ENCODE assay signal across 16 cellular contexts in genomic region chr16:3934491-3935185, GRCh38. TPM values are rescaled to one million over a fixed set of nuclear protein-coding genes. Genes with fewer than 3 reads are reported as not detected.
A peak's percentile ranks its signal among the peaks of the same experiment; 100 is the strongest.
DNase-seq lines count a peak whose midpoint lies in the region; ATAC-seq and TF ChIP-seq lines count a peak whose summit lies in the region.
"Had no signal": no experiment of that assay in that cellular context is flagged by ENCODE, and none has a peak within 500 bp of the region (broad histone marks: within the 10 kb centered on the region; RNA-seq: fewer than 3 reads in every experiment).

No MANE protein-coding gene starts in this region.

- peak overlapping the region; percentile 3 for H2AFZ ChIP-seq in neural progenitor cell (replicated peaks)

- H3K4me3 ChIP-seq in SK-N-MC (no peak overlapping the region), neural progenitor cell (no peak overlapping the region), lower leg skin (ENCODE audit: low read depth, poor library complexity, severe bottlenecking) (no peak overlapping the region)

- no peaks in the 10 kb centered on the region for H3K4me1 ChIP-seq in neural progenitor cell

- H3K4me1 Mint-ChIP-seq in neural progenitor cell = peaks cover 3% of the 10 kb centered on the region

- no peaks in the 10 kb centered on the region for H3K79me2 ChIP-seq in neural progenitor cell (ENCODE audit: low read depth)

- no peak for ATAC-seq in Right ventricle myocardium inferior
- ATAC-seq in GM21515 (IDR thresholded peaks at IDR 0.05; ENCODE audit: unreplicated experiment) = no peak

- WGBS in lower leg skin, 2 donors = 81 to 86% methylated on average over 13 of the region's 13 CpGs

- intact Hi-C loops in lower leg skin (cut with DNase I; ENCODE audit: low total_unique reads) = no loop called here
- intact Hi-C loops in Right ventricle myocardium inferior (cut with DNase I) = no loop called here

- no peak for TF ChIP-seq POLR2A in lower leg skin (IDR thresholded peaks at IDR 0.05)

- no peaks in the 10 kb centered on the region for H3F3A ChIP-seq in neural progenitor cell (ENCODE audit: low read depth)

- H3K9me3 Mint-ChIP-seq in neural progenitor cell = no peaks in the 10 kb centered on the region
- H3K9me3 Mint-ChIP-seq: IgD-negative memory B cell had no signal

- no peaks in the 10 kb centered on the region for H4K20me1 ChIP-seq in neural progenitor cell (ENCODE audit: low read depth)

- peak overlapping the region; percentile 68 for H3K27ac Mint-ChIP-seq in neural progenitor cell
- H3K27ac Mint-ChIP-seq: IgD-negative memory B cell had no signal

- H3K36me3 Mint-ChIP-seq in neural progenitor cell = no peaks in the 10 kb centered on the region
- H3K36me3 Mint-ChIP-seq: IgD-negative memory B cell had no signal

- no peaks in the 10 kb centered on the region for H3K27me3 ChIP-seq in neural progenitor cell

- H3K4me2 ChIP-seq in neural progenitor cell = no peak overlapping the region
- H3K4me2 ChIP-seq: SK-N-SH had no signal

- H3K36me3 ChIP-seq in SK-N-MC (ENCODE audit: insufficient read depth, low read length) (no peaks in the 10 kb centered on the region), neural progenitor cell (no peaks in the 10 kb centered on the region)

- no peaks in the 10 kb centered on the region for H3K9me3 ChIP-seq in SK-N-MC (ENCODE audit: low read depth, low read length)
- H3K9me3 ChIP-seq in neural progenitor cell (ENCODE audit: low read depth) = no peaks in the 10 kb centered on the region
- H3K9me3 ChIP-seq: SK-N-SH had no signal

- H3K9ac ChIP-seq in SK-N-MC (ENCODE audit: insufficient read length) (peak overlapping the region; percentile 11), neural progenitor cell (no peak overlapping the region)
- H3K9ac ChIP-seq: SK-N-SH had no signal

- H3K4me3 Mint-ChIP-seq in neural progenitor cell = no peak overlapping the region
- H3K4me3 Mint-ChIP-seq: IgD-negative memory B cell had no signal

- peaks cover 4% of the 10 kb centered on the region for H3K27me3 Mint-ChIP-seq in neural progenitor cell (ENCODE audit: insufficient read depth, low read depth)

- peak; percentile 30 for DNase-seq in activated effector memory CD4-positive, alpha-beta T cell treated with anti-CD3 and anti-CD28 coated beads, Interleukin-2, amount 50 U/mL, for 16 hours
- DNase-seq in activated effector memory CD4-positive, alpha-beta T cell treated with Interleukin-2 at 50 U/mL for 16 hours = no peak
- DNase-seq in SK-N-MC (ENCODE audit: low read depth, low spot score) (no peak), neural progenitor cell (ENCODE audit: low spot score) (no peak), lower leg skin (ENCODE audit: low spot score in 2 of 2) (no peak), Right ventricle myocardium inferior (ENCODE audit: missing footprints) (no peak), NCI-H1048 (lab: John Stamatoyannopoulos, UW) (no peak)
- DNase-seq: C1 segment of cervical spinal cord, Kasumi-1, NCI-H1930, NCI-H510A treated with DMSO at 0.1 percent for 48 hours, NCI-H82, Right ventricle myocardium superior, SK-N-SH had no signal

- TF ChIP-seq CTCF in neural progenitor cell (IDR thresholded peaks at IDR 0.05) (no peak), lower leg skin (IDR thresholded peaks at IDR 0.05) (no peak)

- H3K27ac ChIP-seq in SK-N-MC (no peak overlapping the region), neural progenitor cell (no peak overlapping the region)

RNA-seq across cellular contexts. Expression of gene CREBBP, which starts 54.1 kb away (rescaled TPM):
- total RNA-seq in neural progenitor cell (ENCODE audit: low replicate concordance) (21.6 and 60.6 TPM in 2 replicates), lower leg skin (100 to 1,000 TPM in 1 of 4 donors, 10 to 100 TPM in 3; 45.5 to 152 (median 65.7) TPM), Right ventricle myocardium inferior (38.0 TPM)
